25 cellular contexts compared by ENCODE assay signal in genomic region chr2:16134436-16135165, GRCh38.
"Had no signal": no experiment of that assay in that cellular context is flagged by ENCODE, and none has a peak within 500 bp of the region (broad histone marks: within the 10 kb centered on the region; RNA-seq: fewer than 3 reads in every experiment).

No MANE protein-coding gene starts in this region.

- H3K27ac ChIP-seq: foreskin keratinocyte, gastroesophageal sphincter, heart left ventricle, hepatocyte, lower lobe of right lung, neutrophil, parathyroid adenoma, right atrium auricular region, testis, tibial artery, upper lobe of left lung had no signal

- DNase-seq: cerebellar nuclear complex; cortex of kidney; effector CD4-positive, alpha-beta T cell; heart left ventricle; kidney glomerular epithelial cell; left ventricle myocardium superior; lower lobe of right lung; natural killer cell; stimulated activated CD4-positive, alpha-beta T cell treated with anti-CD3 and anti-CD28 coated beads, Interleukin-2, amount 100 ng/mL, for 24 hours; stimulated activated CD4-positive, alpha-beta T cell treated with anti-CD3 and anti-CD28 coated beads, Interleukin-4, amount 100 ng/mL, for 24 hours; stimulated activated naive CD4-positive, alpha-beta T cell treated with Interleukin-2 at 50 U/mL for 16 hours; substantia nigra; testis; tibial artery; upper lobe of left lung had no signal

- ATAC-seq: gastroesophageal sphincter, heart left ventricle, left ventricle myocardium superior, lower lobe of right lung, natural killer cell, sciatic nerve had no signal

- H3K36me3 ChIP-seq: gastroesophageal sphincter, heart left ventricle, lower lobe of right lung, neutrophil, right atrium auricular region, tibial artery, upper lobe of left lung had no signal

- H3K27me3 Mint-ChIP-seq: progenitor cell of endocrine pancreas had no signal

- H3K9me3 Mint-ChIP-seq: natural killer cell had no signal

- H3K4me1 Mint-ChIP-seq: memory B cell; natural killer cell; stimulated activated effector memory CD8-positive, alpha-beta T cell treated with anti-CD3 and anti-CD28 coated beads, Interleukin-12 subunit alpha, Interleukin-12 subunit beta, amount 100 ng/mL, for 72 hours had no signal

- H3K4me3 Mint-ChIP-seq: memory B cell; natural killer cell; stimulated activated effector memory CD8-positive, alpha-beta T cell treated with anti-CD3 and anti-CD28 coated beads, Interleukin-12 subunit alpha, Interleukin-12 subunit beta, amount 100 ng/mL, for 72 hours had no signal

- H3K27me3 ChIP-seq: foreskin keratinocyte, gastroesophageal sphincter, heart left ventricle, hepatocyte, neutrophil, right atrium auricular region, testis, tibial artery, upper lobe of left lung had no signal

- H3K4me1 ChIP-seq: gastroesophageal sphincter, heart left ventricle, lower lobe of right lung, parathyroid adenoma, right atrium auricular region, testis, tibial artery, upper lobe of left lung had no signal

- H3K36me3 Mint-ChIP-seq: memory B cell; natural killer cell; stimulated activated effector memory CD8-positive, alpha-beta T cell treated with anti-CD3 and anti-CD28 coated beads, Interleukin-12 subunit alpha, Interleukin-12 subunit beta, amount 100 ng/mL, for 72 hours had no signal

- H3K27ac Mint-ChIP-seq: memory B cell; natural killer cell; progenitor cell of endocrine pancreas; stimulated activated effector memory CD8-positive, alpha-beta T cell treated with anti-CD3 and anti-CD28 coated beads, Interleukin-12 subunit alpha, Interleukin-12 subunit beta, amount 100 ng/mL, for 72 hours had no signal

- H3K4me3 ChIP-seq: gastroesophageal sphincter, heart left ventricle, hepatocyte, lower lobe of right lung, right atrium auricular region, testis, tibial artery, upper lobe of left lung had no signal

- H3K9me3 ChIP-seq: gastroesophageal sphincter, heart left ventricle, lower lobe of right lung, neutrophil, right atrium auricular region, testis, tibial artery, upper lobe of left lung had no signal
